Comparison of ENCODE assay signal across 15 cellular contexts in genomic region chr10:34908472-34908871, GRCh38.
DNase-seq lines count a peak whose midpoint lies in the region; ATAC-seq and TF ChIP-seq lines count a peak whose summit lies in the region.
"Had no signal": no experiment of that assay in that cellular context is flagged by ENCODE, and none has a peak within 500 bp of the region (broad histone marks: within the 10 kb centered on the region; RNA-seq: fewer than 3 reads in every experiment).

No MANE protein-coding gene starts in this region.

- CTCF ChIA-PET in T-cell (lab: Charles Lee), result no interaction called here

- POLR2A ChIA-PET in T-cell (lab: Charles Lee), result no interaction called here

- no peak overlapping the region for H3K4me2 ChIP-seq in neuronal stem cell (ENCODE audit: insufficient read depth, low read length, poor library complexity, severe bottlenecking)

- no peak overlapping the region for H3K27ac ChIP-seq in neuronal stem cell (replicated peaks; ENCODE audit: low read length)
- H3K27ac ChIP-seq: C4-2B had no signal

- H3K4me1 ChIP-seq in neuronal stem cell (ENCODE audit: control insufficient read depth in 2 of 2, insufficient read depth in 1 of 2, low read depth in 1 of 2, low read length in 2 of 2), result peaks cover 15 to 16% of the 10 kb centered on the region in 2 donors

- no peak for ATAC-seq in HG02870 (IDR thresholded peaks at IDR 0.05; ENCODE audit: unreplicated experiment)
- ATAC-seq in T-cell (replicated peaks in 1 of 4), result no peak

- H3K14ac ChIP-seq in neuronal stem cell (ENCODE audit: low read length), result no peak overlapping the region

- H3K4me1 Mint-ChIP-seq in chondrocyte (ENCODE audit: low read depth) (peaks cover 36% of the 10 kb centered on the region), T-cell (no peaks in the 10 kb centered on the region)
- H3K4me1 Mint-ChIP-seq: central memory CD8-positive, alpha-beta T cell had no signal

- H3K27me3 Mint-ChIP-seq in chondrocyte (ENCODE audit: low read depth) (no peaks in the 10 kb centered on the region), T-cell (peaks cover 0 to 3% of the 10 kb centered on the region in 2 donors)

- WGBS in neuronal stem cell (ENCODE audit: extremely low coverage in 2 of 2, insufficient read length in 2 of 2, insufficient replicate concordance in 1 of 2), 2 donors, result no CpG with 5 or more reads among the region's 5 CpGs

- no peak overlapping the region for H3K9ac ChIP-seq in neuronal stem cell (ENCODE audit: low read depth, low read length, poor library complexity)

- H3K27ac Mint-ChIP-seq in chondrocyte (ENCODE audit: unreplicated experiment) (peak overlapping the region; percentile 1), T-cell (no peak overlapping the region)

- no peak overlapping the region for H3K4me3 ChIP-seq in neuronal stem cell (ENCODE audit: low read length in 2 of 2)

- no peak overlapping the region for H3K18ac ChIP-seq in neuronal stem cell (ENCODE audit: low read length)

- no peak overlapping the region for H2BK120ac ChIP-seq in neuronal stem cell (ENCODE audit: low read depth, low read length)

- H2BK15ac ChIP-seq in neuronal stem cell (ENCODE audit: low read length), result no peak overlapping the region

- no peak overlapping the region for H2BK5ac ChIP-seq in neuronal stem cell (ENCODE audit: low read length)

- H3K36me3 Mint-ChIP-seq in chondrocyte (ENCODE audit: low read depth) (no peaks in the 10 kb centered on the region), T-cell (no peaks in the 10 kb centered on the region)

- H2AFZ ChIP-seq in neuronal stem cell (ENCODE audit: low read length), result peak overlapping the region; percentile 57

- H3K79me1 ChIP-seq in neuronal stem cell (ENCODE audit: low read depth, low read length), result no peaks in the 10 kb centered on the region

- no peak overlapping the region for H4K8ac ChIP-seq in neuronal stem cell (ENCODE audit: low read depth, low read length)

- H3K36me3 ChIP-seq in neuronal stem cell (replicated peaks in 1 of 2; ENCODE audit: control insufficient read depth in 2 of 2, insufficient read depth in 2 of 2, low read length in 2 of 2), result no peaks in the 10 kb centered on the region

- no peaks in the 10 kb centered on the region for H3K27me3 ChIP-seq in neuronal stem cell (ENCODE audit: control insufficient read depth in 3 of 3, insufficient read depth in 3 of 3, low read depth in 1 of 3, low read length in 3 of 3)

- no peak overlapping the region for H2BK12ac ChIP-seq in neuronal stem cell (ENCODE audit: low read length)

- H3K4ac ChIP-seq in neuronal stem cell (ENCODE audit: low read length), result no peak overlapping the region

- no peaks in the 10 kb centered on the region for H3K9me3 Mint-ChIP-seq in chondrocyte (ENCODE audit: low read depth)
- no peaks in the 10 kb centered on the region for H3K9me3 Mint-ChIP-seq in T-cell
- H3K9me3 Mint-ChIP-seq: central memory CD8-positive, alpha-beta T cell had no signal

- H3K9me3 ChIP-seq in neuronal stem cell (replicated peaks in 1 of 2; ENCODE audit: control insufficient read depth in 2 of 2, insufficient read depth in 1 of 2, low read depth in 1 of 2, low read length in 2 of 2), result no peaks in the 10 kb centered on the region

- H3K4me3 Mint-ChIP-seq in chondrocyte (ENCODE audit: unreplicated experiment) (no peak overlapping the region), T-cell (no peak overlapping the region)
- H3K4me3 Mint-ChIP-seq: central memory CD8-positive, alpha-beta T cell had no signal

- TF ChIP-seq CTCF in AG09319 (IDR thresholded peaks at IDR 0.05; ENCODE audit: low read depth, low read length) (no peak), chondrocyte (IDR thresholded peaks at IDR 0.05) (no peak)

- H3K23ac ChIP-seq in neuronal stem cell (ENCODE audit: low read depth, low read length, poor library complexity), result no peak overlapping the region

- DNase-seq in AG09319 (ENCODE audit: extremely low read depth, low read depth), result peak; percentile 39
- peak; percentile 40 for DNase-seq in HS-5 (ENCODE audit: low read depth)
- peak; percentile 32 for DNase-seq in chondrocyte (ENCODE audit: low spot score)
- no peak for DNase-seq in neuronal stem cell (ENCODE audit: low spot score)
- no peak for DNase-seq in RPMI8226
- DNase-seq in T-cell, result no peak
- DNase-seq in HK-2 (ENCODE audit: unreplicated experiment), result no peak
- DNase-seq: activated CD4-positive, alpha-beta T cell treated with anti-CD3 and anti-CD28 coated beads for 4 hours; activated gamma-delta T cell treated with Interleukin-2 at 50 U/mL for 16 hours; KBM-7; kidney; stimulated activated CD8-positive, alpha-beta memory T cell treated with anti-CD3 and anti-CD28 coated beads, Interleukin-4, amount 100 ng/mL, for 48 hours had no signal

- H2AK5ac ChIP-seq in neuronal stem cell (ENCODE audit: low read depth, low read length), result no peak overlapping the region

- H4K91ac ChIP-seq in neuronal stem cell (ENCODE audit: low read depth, low read length, poor library complexity), result no peak overlapping the region

Comparison
In these comparisons a context has a peak if more than half of its experiments do, and no peak if none do; other contexts are left out.
1. DNase-seq: peak in AG09319 (single experiment), HS-5 (single experiment) and chondrocyte (single experiment); none in neuronal stem cell (single experiment), RPMI8226 (single experiment), T-cell (0 of 34) and HK-2 (single experiment).